30 cellular contexts compared by ENCODE assay signal in genomic region chr12:130661059-130661458, GRCh38. TPM values are rescaled to one million over a fixed set of nuclear protein-coding genes. Genes with fewer than 3 reads are reported as not detected.
"Had no signal": no experiment of that assay in that cellular context is flagged by ENCODE, and none has a peak within 500 bp of the region (broad histone marks: within the 10 kb centered on the region; RNA-seq: fewer than 3 reads in every experiment).

No MANE protein-coding gene starts in this region.

- H3K27ac ChIP-seq: stomach, suprapubic skin, testis, thoracic aorta, thyroid gland, tibial artery, tibial nerve, transverse colon, upper lobe of left lung, upper lobe of right lung, uterus, vagina had no signal

- H3K27ac Mint-ChIP-seq: stimulated activated effector memory CD8-positive, alpha-beta T cell treated with anti-CD3 and anti-CD28 coated beads, Interleukin-12 subunit alpha, Interleukin-12 subunit beta, amount 100 ng/mL, for 72 hours; stimulated activated memory B cell treated with anti-CD40 and anti-IgM and Interleukin-4, amounts not matched to agents 10 μg/mL and 1 μg/mL and 100 μg/mL, for 72 hours; stimulated activated naive B cell treated with anti-CD40 and anti-IgM and Interleukin-4, amounts not matched to agents 10 μg/mL and 1 μg/mL and 100 μg/mL, for 72 hours; stimulated activated naive CD8-positive, alpha-beta T cell treated with anti-CD3 and anti-CD28 coated beads, Interleukin-15, Interleukin-2, amounts not matched to agents 100 ng/mL and 50 ng/mL, for 24 hours; type B pancreatic cell had no signal

- DNase-seq: stimulated activated CD4-positive, alpha-beta T cell treated with anti-CD3 and anti-CD28 coated beads, Interleukin-2, amount 100 ng/mL, for 48 hours; stimulated activated CD4-positive, alpha-beta T cell treated with anti-CD3 and anti-CD28 coated beads, Interleukin-4, amount 100 ng/mL, for 1 hour; stimulated activated CD4-positive, alpha-beta T cell treated with anti-CD3 and anti-CD28 coated beads, Interleukin-4, amount 100 ng/mL, for 24 hours; stimulated activated CD4-positive, alpha-beta T cell treated with anti-CD3 and anti-CD28 coated beads, Interleukin-4, amount 100 ng/mL, for 4 hours; stimulated activated CD8-positive, alpha-beta memory T cell treated with anti-CD3 and anti-CD28 coated beads, Interleukin-4, amount 100 ng/mL, for 48 hours; stimulated activated naive B cell treated with anti-CD40 and anti-IgM and Interleukin-4, amounts not matched to agents 10 μg/mL and 1 μg/mL and 100 μg/mL, for 72 hours; stimulated activated naive CD4-positive, alpha-beta T cell; stimulated activated naive CD4-positive, alpha-beta T cell treated with Interleukin-2 at 50 U/mL for 16 hours; stimulated activated naive CD8-positive, alpha-beta T cell treated with anti-CD3 and anti-CD28 coated beads, Interleukin-15, amount 100 ng/mL, for 72 hours; stimulated activated naive CD8-positive, alpha-beta T cell treated with anti-CD3 and anti-CD28 coated beads, Interleukin-15, Interleukin-2, amounts not matched to agents 100 U/mL and 50 U/mL, for 24 hours; stomach; substantia nigra; testis; thyroid gland; tibial artery; transverse colon; trophoblast cell; upper lobe of left lung; upper lobe of right lung; uterus had no signal

- H3K9me3 Mint-ChIP-seq: stimulated activated effector memory CD8-positive, alpha-beta T cell treated with anti-CD3 and anti-CD28 coated beads, Interleukin-12 subunit alpha, Interleukin-12 subunit beta, amount 100 ng/mL, for 72 hours; stimulated activated memory B cell treated with anti-CD40 and anti-IgM and Interleukin-4, amounts not matched to agents 10 μg/mL and 1 μg/mL and 100 μg/mL, for 72 hours; stimulated activated naive B cell treated with anti-CD40 and anti-IgM and Interleukin-4, amounts not matched to agents 10 μg/mL and 1 μg/mL and 100 μg/mL, for 72 hours; stimulated activated naive CD8-positive, alpha-beta T cell treated with anti-CD3 and anti-CD28 coated beads, Interleukin-15, amount 100 ng/mL, for 72 hours; stimulated activated naive CD8-positive, alpha-beta T cell treated with anti-CD3 and anti-CD28 coated beads, Interleukin-15, Interleukin-2, amounts not matched to agents 100 ng/mL and 50 ng/mL, for 24 hours had no signal

- FAIRE-seq: urothelium cell line had no signal

- H3K4me3 ChIP-seq: stomach, suprapubic skin, testis, thoracic aorta, thyroid gland, tibial artery, tibial nerve, transverse colon, upper lobe of left lung, upper lobe of right lung, uterus, vagina had no signal

- H3K36me3 ChIP-seq: stomach, suprapubic skin, thoracic aorta, thyroid gland, tibial artery, tibial nerve, transverse colon, upper lobe of left lung, upper lobe of right lung, uterus, vagina had no signal

- ATAC-seq: stimulated activated effector memory CD8-positive, alpha-beta T cell treated with anti-CD3 and anti-CD28 coated beads, Interleukin-12 subunit alpha, Interleukin-12 subunit beta, amount 100 ng/mL, for 72 hours; stimulated activated memory B cell treated with anti-CD40 and anti-IgM and Interleukin-4, amounts not matched to agents 10 μg/mL and 1 μg/mL and 100 μg/mL, for 72 hours; stimulated activated naive B cell treated with anti-CD40 and anti-IgM and Interleukin-4, amounts not matched to agents 10 μg/mL and 1 μg/mL and 100 μg/mL, for 72 hours; stimulated activated naive CD8-positive, alpha-beta T cell treated with anti-CD3 and anti-CD28 coated beads, Interleukin-15, amount 100 ng/mL, for 72 hours; stimulated activated naive CD8-positive, alpha-beta T cell treated with anti-CD3 and anti-CD28 coated beads, Interleukin-15, Interleukin-2, amounts not matched to agents 100 U/mL and 50 U/mL, for 24 hours; upper lobe of right lung had no signal

- H3K36me3 Mint-ChIP-seq: stimulated activated effector memory CD8-positive, alpha-beta T cell treated with anti-CD3 and anti-CD28 coated beads, Interleukin-12 subunit alpha, Interleukin-12 subunit beta, amount 100 ng/mL, for 72 hours; stimulated activated memory B cell treated with anti-CD40 and anti-IgM and Interleukin-4, amounts not matched to agents 10 μg/mL and 1 μg/mL and 100 μg/mL, for 72 hours; stimulated activated naive B cell treated with anti-CD40 and anti-IgM and Interleukin-4, amounts not matched to agents 10 μg/mL and 1 μg/mL and 100 μg/mL, for 72 hours; type B pancreatic cell had no signal

- H3K27me3 ChIP-seq: suprapubic skin, testis, thyroid gland, tibial artery, tibial nerve, transverse colon, upper lobe of left lung, upper lobe of right lung, uterus, vagina had no signal

- H3K9me3 ChIP-seq: stomach, suprapubic skin, testis, thoracic aorta, thyroid gland, tibial nerve, transverse colon, upper lobe of left lung, upper lobe of right lung, uterus, vagina had no signal

- H3K4me3 Mint-ChIP-seq: stimulated activated effector memory CD8-positive, alpha-beta T cell treated with anti-CD3 and anti-CD28 coated beads, Interleukin-12 subunit alpha, Interleukin-12 subunit beta, amount 100 ng/mL, for 72 hours; stimulated activated memory B cell treated with anti-CD40 and anti-IgM and Interleukin-4, amounts not matched to agents 10 μg/mL and 1 μg/mL and 100 μg/mL, for 72 hours; stimulated activated naive B cell treated with anti-CD40 and anti-IgM and Interleukin-4, amounts not matched to agents 10 μg/mL and 1 μg/mL and 100 μg/mL, for 72 hours; stimulated activated naive CD8-positive, alpha-beta T cell treated with anti-CD3 and anti-CD28 coated beads, Interleukin-15, amount 100 ng/mL, for 72 hours; stimulated activated naive CD8-positive, alpha-beta T cell treated with anti-CD3 and anti-CD28 coated beads, Interleukin-15, Interleukin-2, amounts not matched to agents 100 ng/mL and 50 ng/mL, for 24 hours; type B pancreatic cell had no signal

- H3K4me1 Mint-ChIP-seq: stimulated activated effector memory CD8-positive, alpha-beta T cell treated with anti-CD3 and anti-CD28 coated beads, Interleukin-12 subunit alpha, Interleukin-12 subunit beta, amount 100 ng/mL, for 72 hours; stimulated activated memory B cell treated with anti-CD40 and anti-IgM and Interleukin-4, amounts not matched to agents 10 μg/mL and 1 μg/mL and 100 μg/mL, for 72 hours; stimulated activated naive CD8-positive, alpha-beta T cell treated with anti-CD3 and anti-CD28 coated beads, Interleukin-15, amount 100 ng/mL, for 72 hours had no signal

- H3K4me1 ChIP-seq: stomach, suprapubic skin, testis, thyroid gland, tibial artery, tibial nerve, transverse colon, upper lobe of left lung, upper lobe of right lung, uterus, vagina had no signal

- H3K27me3 Mint-ChIP-seq: stimulated activated naive B cell treated with anti-CD40 and anti-IgM and Interleukin-4, amounts not matched to agents 10 μg/mL and 1 μg/mL and 100 μg/mL, for 72 hours; stimulated activated naive CD8-positive, alpha-beta T cell treated with anti-CD3 and anti-CD28 coated beads, Interleukin-15, Interleukin-2, amounts not matched to agents 100 ng/mL and 50 ng/mL, for 24 hours; type B pancreatic cell had no signal

RNA-seq across cellular contexts. Expression of gene RIMBP2, which starts 55.0 kb away (rescaled TPM):
- total RNA-seq: subcutaneous adipose tissue had no signal
